1 cellular context compared by ENCODE assay signal in genomic region chr11:69908511-69909220, GRCh38.
TF ChIP-seq lines count a peak whose summit lies in the region.

No MANE protein-coding gene starts in this region.

TF ChIP-seq in H1, 55 proteins besides CTCF, POLR2A, EP300 and RAD21 (continued from another document):
- TF ChIP-seq CHD7 (IDR thresholded peaks at IDR 0.05; ENCODE audit: insufficient replicate concordance, low read length) (no peak), SIRT6 (IDR thresholded peaks at IDR 0.05; ENCODE audit: low read length) (no peak), EGR1 (IDR thresholded peaks at IDR 0.05; ENCODE audit: borderline replicate concordance, low read depth, low read length) (no peak), CBX5 (IDR thresholded peaks at IDR 0.05; ENCODE audit: low read depth, low read length) (no peak), CREB1 (IDR thresholded peaks at IDR 0.05) (no peak), HDAC2 (IDR thresholded peaks at IDR 0.05; ENCODE audit: borderline replicate concordance in 1 of 2, low read depth in 2 of 2, low read length in 2 of 2) (no peak), GABPA (IDR thresholded peaks at IDR 0.05; ENCODE audit: borderline replicate concordance, insufficient read depth, low read length) (no peak), RNF2 (IDR thresholded peaks at IDR 0.05; ENCODE audit: borderline replicate concordance, low read depth, low read length, missing control alignments, poor library complexity, severe bottlenecking) (no peak), FOSL1 (IDR thresholded peaks at IDR 0.05; ENCODE audit: insufficient read depth, low read depth, low read length) (no peak), CHD1 (IDR thresholded peaks at IDR 0.05; ENCODE audit: low read depth, low read length) (no peak), RFX5 (IDR thresholded peaks at IDR 0.05; ENCODE audit: borderline replicate concordance, low read depth, low read length) (no peak), E2F6 (IDR thresholded peaks at IDR 0.05) (no peak)
TF ChIP-seq in H1: peak in this region for 0.
